In genomic region chrX:49915352-49916222, GRCh38 we compare ENCODE assay signal across 7 cellular contexts. TPM values are rescaled to one million over a fixed set of nuclear protein-coding genes. Genes with fewer than 3 reads are reported as not detected.
DNase-seq lines count a peak whose midpoint lies in the region; FAIRE-seq and TF ChIP-seq lines count a peak whose summit lies in the region.

No MANE protein-coding gene starts in this region.

- no peaks in the 10 kb centered on the region for H4K20me1 ChIP-seq in GM23248 (ENCODE audit: insufficient read depth)

- TF ChIP-seq POLR2A in suprapubic skin (IDR thresholded peaks at IDR 0.05), result no peak

- H3K36me3 ChIP-seq in GM23248 (ENCODE audit: low read depth) (no peaks in the 10 kb centered on the region), suprapubic skin (no peaks in the 10 kb centered on the region)

- peak; percentile 84 for TF ChIP-seq CTCF in choroid plexus epithelial cell (conservative IDR thresholded peaks at IDR 0.05; ENCODE audit: low read depth, low read length)
- TF ChIP-seq CTCF in suprapubic skin (IDR thresholded peaks at IDR 0.05), result peak; percentile 61 to 74

- FAIRE-seq in TTC549 (lab: Jason Lieb, UNC), result peak; percentile 38

- H2AFZ ChIP-seq in GM23248, result peak overlapping the region; percentile 19; the same call in 1 of the 2 replicates

- in situ Hi-C loops in GM23248 (cut with MboI), result loop anchor here (25.0 kb wide), 1 partner anchor 672 kb away; no protein-coding TSS in a partner anchor

- H3K9ac ChIP-seq in GM23248, result no peak overlapping the region

- no peaks in the 10 kb centered on the region for H3K79me2 ChIP-seq in GM23248 (ENCODE audit: insufficient read depth)

- no peaks in the 10 kb centered on the region for H3K4me1 ChIP-seq in GM23248 (ENCODE audit: insufficient read depth)
- H3K4me1 ChIP-seq in suprapubic skin, result no peaks in the 10 kb centered on the region

- H3K4me3 ChIP-seq in GM23248 (no peak overlapping the region), choroid plexus epithelial cell (ENCODE audit: low read depth, low read length) (no peak overlapping the region), suprapubic skin (no peak overlapping the region)

- no peaks in the 10 kb centered on the region for H3K27me3 ChIP-seq in GM23248 (replicated peaks; ENCODE audit: insufficient read depth)
- H3K27me3 ChIP-seq in suprapubic skin, result no peaks in the 10 kb centered on the region

- DNase-seq in GM03348 (ENCODE audit: low spot score) (peak; percentile 42), GM23248 (peak; percentile 61), NCI-H1694 treated with DMSO at 0.1 percent for 48 hours (lab: John Stamatoyannopoulos, UW) (peak; percentile 62), choroid plexus epithelial cell (ENCODE audit: low read depth) (peak; percentile 75), medulla oblongata (ENCODE audit: extremely low spot score) (peak; percentile 57), suprapubic skin (ENCODE audit: low spot score in 2 of 2) (no peak)

- H3K4me2 ChIP-seq in GM23248 (ENCODE audit: unreplicated experiment), result no peak overlapping the region

- WGBS in GM23248 (ENCODE audit: low coverage in 1 of 2, low lambda C conversion rate in 2 of 2, missing lambda C conversion rate in 2 of 2), 2 experiments, result 8 to 17% methylated on average over 5 to 8 of the region's 8 CpGs
- 23% methylated on average over 8 of the region's 8 CpGs for WGBS in suprapubic skin

- no peak for TF ChIP-seq EP300 in suprapubic skin (IDR thresholded peaks at IDR 0.05)

- no peaks in the 10 kb centered on the region for H3F3A ChIP-seq in GM23248 (ENCODE audit: insufficient read depth)

- H3K9me2 ChIP-seq in GM23248 (ENCODE audit: insufficient read depth), result no peaks in the 10 kb centered on the region

- no peak overlapping the region for H3K27ac ChIP-seq in GM23248
- no peak overlapping the region for H3K27ac ChIP-seq in suprapubic skin

- H3K9me3 ChIP-seq in GM23248 (ENCODE audit: low read depth) (no peaks in the 10 kb centered on the region), suprapubic skin (no peaks in the 10 kb centered on the region)

RNA-seq across cellular contexts. Expression of gene CLCN5, which starts 6.8 kb away (rescaled TPM):
- total RNA-seq in GM23248 (2014; rRNA removed; shearing (Covaris generic)), result 2.9 and 4.6 TPM in 2 replicates
- polyA plus RNA-seq in GM23248 (2016; fragmentation: Nextera tagmentation; extraction: Ambion mirVana), result 1.8 and 2.0 TPM in 2 replicates
- total RNA-seq in suprapubic skin, result 10 to 100 TPM in 3 of 4 donors, 1 to 10 TPM in 1; 6.9 to 24.1 (median 11.5) TPM

RNA-seq across cellular contexts. Expression of gene USP27X, which starts 36.3 kb away (rescaled TPM):
- 1.2 and 2.8 TPM in 2 replicates for total RNA-seq in GM23248 (2014; rRNA removed; shearing (Covaris generic))
- 0.28 and 0.31 TPM in 2 replicates for polyA plus RNA-seq in GM23248 (2016; fragmentation: Nextera tagmentation; extraction: Ambion mirVana)
- 1 to 10 TPM; 2.4 to 4.8 (median 3.3) TPM for total RNA-seq in suprapubic skin

Comparison
In these comparisons a context has a peak if more than half of its experiments do, and no peak if none do; other contexts are left out.
1. DNase-seq: peak in GM03348 (single experiment), GM23248 (single experiment), NCI-H1694 treated with DMSO at 0.1 percent for 48 hours (single experiment), choroid plexus epithelial cell (single experiment) and medulla oblongata (single experiment); none in suprapubic skin (0 of 2).